ENCODE assay signal across 8 cellular contexts in the genomic region with DNA sequence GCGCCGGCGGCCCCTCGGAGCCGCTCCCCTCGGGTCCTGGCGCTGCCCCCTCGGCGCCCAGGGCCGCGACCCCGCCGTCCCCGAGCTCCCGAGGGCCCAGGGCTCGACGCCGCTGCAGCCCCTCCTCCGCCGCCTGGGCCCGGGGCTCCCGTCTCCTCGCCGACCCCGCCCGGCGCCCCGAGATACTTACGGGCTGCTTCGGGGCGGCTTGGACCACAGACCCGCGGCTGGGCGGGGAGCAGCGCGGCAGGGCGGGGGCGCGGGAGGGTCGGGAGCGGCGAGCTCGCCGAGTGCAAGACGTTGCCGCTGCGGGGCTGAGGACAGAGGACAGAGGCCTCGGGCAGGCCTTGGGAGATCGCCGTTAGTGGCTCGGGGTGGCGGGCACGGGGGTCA. TPM values are rescaled to one million over a fixed set of nuclear protein-coding genes. Genes with fewer than 3 reads are reported as not detected.
A peak's percentile ranks its signal among the peaks of the same experiment; 100 is the strongest.
DNase-seq lines count a peak whose midpoint lies in the region; ATAC-seq and TF ChIP-seq lines count a peak whose summit lies in the region.

No MANE protein-coding gene starts in this region.

- H2AFZ ChIP-seq in GM23248: no peak overlapping the region
- H2AFZ ChIP-seq in SU-DHL-6 (ENCODE audit: low read depth, low read length, severe bottlenecking): peak overlapping the region; percentile 37
- no peak overlapping the region for H2AFZ ChIP-seq in smooth muscle cell (ENCODE audit: low read depth)

- in situ Hi-C loops in GM23248 (cut with MboI): no loop called here

- CTCF ChIA-PET in HEK293T (lab: Yijun Ruan, JAX): interaction anchor here (2.5 to 3.5 kb wide), 2 partner anchors 13 to 83 kb away, joined by 11 to 13 read pairs; no protein-coding TSS in a partner anchor

- POLR2A ChIA-PET in HEK293T (lab: Yijun Ruan, JAX): interaction anchor here (0.7 to 5.5 kb wide), 41 partner anchors 8 to 324 kb away, joined by 3 to 93 read pairs (median 6); a partner anchor contains a TSS

- ATAC-seq in left cardiac atrium (peak; percentile 1 to 2), GM21423 (IDR thresholded peaks at IDR 0.05; ENCODE audit: unreplicated experiment) (no peak)

- H3K4me1 ChIP-seq in BLaER1 treated with 17β-estradiol and CSF1 and Interleukin-3, amounts not matched to agents 10 nM and 100 nM: peaks cover 37 to 53% (median 44%) of the 10 kb centered on the region in 10 experiments
- H3K4me1 ChIP-seq in GM23248 (ENCODE audit: insufficient read depth) (peaks cover 32% of the 10 kb centered on the region), smooth muscle cell (ENCODE audit: low read depth) (peaks cover 24% of the 10 kb centered on the region)

- H3K27me3 ChIP-seq in BLaER1 treated with 17β-estradiol and CSF1 and Interleukin-3, amounts not matched to agents 10 nM and 100 nM: no peaks in the 10 kb centered on the region
- H3K27me3 ChIP-seq in GM23248 (replicated peaks; ENCODE audit: insufficient read depth) (no peaks in the 10 kb centered on the region), SU-DHL-6 (ENCODE audit: low read length) (no peaks in the 10 kb centered on the region), smooth muscle cell (ENCODE audit: low read depth) (no peaks in the 10 kb centered on the region)

- peaks cover 32 to 50% (median 39%) of the 10 kb centered on the region in 11 experiments for H4K20me1 ChIP-seq in BLaER1 treated with 17β-estradiol and CSF1 and Interleukin-3, amounts not matched to agents 10 nM and 100 nM
- H4K20me1 ChIP-seq in GM23248 (ENCODE audit: insufficient read depth) (peaks cover 15% of the 10 kb centered on the region; the same call in 1 of the 2 replicates), SU-DHL-6 (ENCODE audit: low read depth, low read length) (peaks cover 9% of the 10 kb centered on the region; the same call in 1 of the 2 replicates), smooth muscle cell (ENCODE audit: low read depth) (peaks cover 44% of the 10 kb centered on the region)

- H3K4me2 ChIP-seq in BLaER1 treated with 17β-estradiol and CSF1 and Interleukin-3, amounts not matched to agents 10 nM and 100 nM: peak overlapping the region; percentile 38 to 96 (median 79); a peak in 20 of 22 replicates
- H3K4me2 ChIP-seq in GM23248 (ENCODE audit: unreplicated experiment) (peak overlapping the region; percentile 92), SU-DHL-6 (ENCODE audit: low read depth, low read length, poor library complexity, severe bottlenecking) (peak overlapping the region; percentile 89), smooth muscle cell (peak overlapping the region; percentile 98)

- H3K79me2 ChIP-seq in GM23248 (ENCODE audit: insufficient read depth) (peaks cover 48% of the 10 kb centered on the region), SU-DHL-6 (ENCODE audit: insufficient read depth, low read length) (peaks cover 10% of the 10 kb centered on the region; the same call in 1 of the 2 replicates), smooth muscle cell (ENCODE audit: low read depth) (peaks cover 41% of the 10 kb centered on the region)

- intact Hi-C loops in left cardiac atrium (cut with DNase I): loop anchor here (5.0 kb wide), 1 partner anchor 66 kb away; no protein-coding TSS in a partner anchor

- peak overlapping the region; percentile 86 to 95 (median 90) for H3K27ac ChIP-seq in BLaER1 treated with 17β-estradiol and CSF1 and Interleukin-3, amounts not matched to agents 10 nM and 100 nM
- H3K27ac ChIP-seq in GM23248: peak overlapping the region; percentile 75
- peak overlapping the region; percentile 58 for H3K27ac ChIP-seq in SU-DHL-6 (ENCODE audit: low read depth, low read length)
- H3K27ac ChIP-seq in smooth muscle cell (ENCODE audit: low read depth): peak overlapping the region; percentile 73

- no peak for DNase-seq in GM23248
- no peak for DNase-seq in left cardiac atrium
- no peak for DNase-seq in smooth muscle cell (lab: John Stamatoyannopoulos, UW; ENCODE audit: unreplicated experiment)
- DNase-seq in HEK293T (ENCODE audit: extremely low spot score): no peak
- DNase-seq in hippocampal formation (lab: John Stamatoyannopoulos, UW): no peak

- H3K9me2 ChIP-seq in GM23248 (ENCODE audit: insufficient read depth) (no peaks in the 10 kb centered on the region), SU-DHL-6 (replicated peaks; ENCODE audit: insufficient read depth, low read length) (no peaks in the 10 kb centered on the region)

- H3K36me3 ChIP-seq in BLaER1 treated with 17β-estradiol and CSF1 and Interleukin-3, amounts not matched to agents 10 nM and 100 nM: peaks cover 16 to 31% (median 25%) of the 10 kb centered on the region in 11 experiments; a peak in 21 of 22 replicates
- H3K36me3 ChIP-seq in GM23248 (ENCODE audit: low read depth) (peaks cover 25% of the 10 kb centered on the region), SU-DHL-6 (ENCODE audit: low read length) (peaks cover 7% of the 10 kb centered on the region; the same call in 1 of the 2 replicates), smooth muscle cell (ENCODE audit: low read depth) (no peaks in the 10 kb centered on the region)

- no peak for TF ChIP-seq CTCF in SU-DHL-6 (IDR thresholded peaks at IDR 0.05; ENCODE audit: insufficient read depth, low read length, poor library complexity, severe bottlenecking)
- no peak for TF ChIP-seq CTCF in smooth muscle cell (IDR thresholded peaks at IDR 0.05; ENCODE audit: borderline replicate concordance, insufficient read depth, poor library complexity, severe bottlenecking)

- H3K9ac ChIP-seq in BLaER1 treated with 17β-estradiol and CSF1 and Interleukin-3, amounts not matched to agents 10 nM and 100 nM: peak overlapping the region; percentile 89 to 99 (median 96)
- H3K9ac ChIP-seq in GM23248: peak overlapping the region; percentile 96
- H3K9ac ChIP-seq in SU-DHL-6 (ENCODE audit: low read length): peak overlapping the region; percentile 69
- peak overlapping the region; percentile 94 for H3K9ac ChIP-seq in smooth muscle cell (ENCODE audit: low read depth)

- 2 to 4% methylated on average over 21 to 27 of the region's 53 CpGs for WGBS in GM23248 (ENCODE audit: low coverage in 1 of 2, low lambda C conversion rate in 2 of 2, missing lambda C conversion rate in 2 of 2), 2 experiments
- 0% methylated on average over 15 of the region's 53 CpGs for WGBS in smooth muscle cell (ENCODE audit: low lambda C conversion rate)

- peak overlapping the region; percentile 91 to 100 (median 96) for H3K4me3 ChIP-seq in BLaER1 treated with 17β-estradiol and CSF1 and Interleukin-3, amounts not matched to agents 10 nM and 100 nM
- H3K4me3 ChIP-seq in GM23248 (peak overlapping the region; percentile 92), SU-DHL-6 (ENCODE audit: insufficient read depth, low read length, poor library complexity, severe bottlenecking) (peak overlapping the region; percentile 56), smooth muscle cell (peak overlapping the region; percentile 98)

- peaks cover 42% of the 10 kb centered on the region for H3F3A ChIP-seq in GM23248 (ENCODE audit: insufficient read depth)
- H3F3A ChIP-seq in SU-DHL-6 (ENCODE audit: insufficient read depth): peaks cover 21% of the 10 kb centered on the region
- H3F3A ChIP-seq in smooth muscle cell (ENCODE audit: low read depth): peaks cover 11% of the 10 kb centered on the region

- H3K9me3 ChIP-seq in BLaER1 treated with 17β-estradiol and CSF1 and Interleukin-3, amounts not matched to agents 10 nM and 100 nM (replicated peaks in 1 of 11): no peaks in the 10 kb centered on the region
- H3K9me3 ChIP-seq in GM23248 (ENCODE audit: low read depth) (no peaks in the 10 kb centered on the region), SU-DHL-6 (ENCODE audit: insufficient read depth, low read length) (no peaks in the 10 kb centered on the region), smooth muscle cell (replicated peaks; ENCODE audit: low read depth) (no peaks in the 10 kb centered on the region)

TF ChIP-seq in HEK293T, 16 proteins besides CTCF, POLR2A, EP300 and RAD21:
- TF ChIP-seq HDGF (IDR thresholded peaks at IDR 0.05; ENCODE audit: borderline replicate concordance): no peak

RNA-seq across cellular contexts. Expression of a gene that starts 0.3 kb away (rescaled TPM):
- total RNA-seq in GM23248 (2014; rRNA removed; shearing (Covaris generic)): 6.7 and 8.4 TPM in 2 replicates
- polyA plus RNA-seq in GM23248 (2016; fragmentation: Nextera tagmentation; extraction: Ambion mirVana) (93.8 and 96.4 TPM in 2 replicates), smooth muscle cell (29.1 and 29.3 TPM in 2 replicates)
- total RNA-seq in left cardiac atrium (10 to 100 TPM; 57.9 to 63.2 TPM), smooth muscle cell (39.8 and 46.8 TPM in 2 replicates)

RNA-seq across cellular contexts. Expression of a gene that starts 30.5 kb away (rescaled TPM):
- total RNA-seq in GM23248 (2014; rRNA removed; shearing (Covaris generic)): not detected in 2 replicates
- polyA plus RNA-seq in GM23248 (2016; fragmentation: Nextera tagmentation; extraction: Ambion mirVana): not detected in 2 replicates
- under 1 TPM; 0.15 to 0.50 TPM for total RNA-seq in left cardiac atrium
- total RNA-seq in smooth muscle cell: not detected in 2 replicates
- not detected in 2 replicates for polyA plus RNA-seq in smooth muscle cell
